In the genomic region with DNA sequence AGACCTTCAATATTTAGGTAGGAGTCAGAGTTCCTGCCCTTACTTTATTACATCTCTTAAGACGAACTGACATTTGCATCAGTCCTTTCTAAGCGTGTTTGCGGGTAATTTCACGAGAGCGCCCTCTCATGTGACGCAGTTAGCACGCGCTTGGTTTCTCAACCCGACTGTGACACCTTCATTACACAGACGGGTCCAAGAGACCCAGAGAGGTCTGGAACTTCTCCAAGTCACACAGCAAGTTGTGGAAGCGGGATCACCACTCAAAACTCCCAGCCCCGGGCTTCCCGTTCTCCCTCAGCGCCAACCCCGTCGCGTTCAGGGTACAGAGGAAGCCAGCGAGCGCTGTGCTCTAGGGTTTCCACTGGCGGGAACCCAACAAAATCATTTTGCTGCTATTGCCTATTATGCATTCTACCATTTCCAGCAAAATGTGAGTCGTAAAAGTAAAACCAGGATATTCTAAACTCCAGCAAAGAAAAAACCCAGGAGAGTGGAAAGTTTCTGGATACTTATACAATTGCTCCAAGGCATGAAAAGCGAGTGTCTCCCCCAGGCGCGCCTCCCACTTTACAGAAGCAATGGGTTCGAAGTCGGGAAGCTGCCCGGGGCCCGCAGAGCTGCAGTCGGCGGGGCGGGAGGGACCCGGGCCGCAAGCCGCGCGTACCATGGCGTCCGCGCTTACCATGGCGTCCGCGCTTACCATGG, we compare ENCODE assay signal across 8 cellular contexts. TPM values are rescaled to one million over a fixed set of nuclear protein-coding genes. Genes with fewer than 3 reads are reported as not detected.
DNase-seq lines count a peak whose midpoint lies in the region; ATAC-seq and TF ChIP-seq lines count a peak whose summit lies in the region.

No MANE protein-coding gene starts in this region.

- H3K9me3 Mint-ChIP-seq in CD8-positive, alpha-beta T cell, result peaks cover 5% of the 10 kb centered on the region
- H3K9me3 Mint-ChIP-seq in natural killer cell, result no peaks in the 10 kb centered on the region

- POLR2A ChIA-PET in CD8-positive, alpha-beta T cell (lab: Charles Lee), result interaction anchor here (1.0 to 1.5 kb wide), 5 partner anchors 12 to 99 kb away, joined by 3 to 5 read pairs (median 4); no protein-coding TSS in a partner anchor
- POLR2A ChIA-PET in OCI-LY7 (lab: Charles Lee), result no interaction called here

- TF ChIP-seq CTCF in CD8-positive, alpha-beta T cell (IDR thresholded peaks at IDR 0.05), result no peak
- 0 out of 2 replicates have a peak, but pooled peaks have one; percentile 44 for TF ChIP-seq CTCF in OCI-LY7 (conservative IDR thresholded peaks at IDR 0.05; ENCODE audit: low read length)
- TF ChIP-seq CTCF in fibroblast of lung (conservative IDR thresholded peaks at IDR 0.05 in 1 of 2, IDR thresholded peaks at IDR 0.05 in 1 of 2; ENCODE audit: low read depth in 1 of 2, low read length in 2 of 2), result peak in 1 of 2 donors; percentile 1
- TF ChIP-seq CTCF in natural killer cell (IDR thresholded peaks at IDR 0.05), result no peak

- no TSS peak for BruUV-seq in OCI-LY7 (replicated peaks; lab: Mats Ljungman, UMichigan)

- H3K4me2 ChIP-seq in OCI-LY7 (ENCODE audit: low read length) (peak overlapping the region; percentile 74), fibroblast of lung (ENCODE audit: extremely low read depth, insufficient read depth, low read length) (peak overlapping the region; percentile 97)

- intact Hi-C loops in CD8-positive, alpha-beta T cell (cut with DNase I, micrococcal nuclease), result loop anchor here (1.0 to 5.0 kb wide), 7 partner anchors 100 to 555 kb away; a partner anchor contains a TSS
- intact Hi-C loops in OCI-LY7 (cut with micrococcal nuclease; ENCODE audit: unreplicated experiment) (loop anchor here (5.0 kb wide), 1 partner anchor 55 kb away; a partner anchor contains a TSS), natural killer cell (cut with micrococcal nuclease) (loop anchor here (1.0 kb wide), 2 partner anchors 100 to 119 kb away; a partner anchor contains a TSS)

- H4K20me1 ChIP-seq in OCI-LY7 (ENCODE audit: insufficient read depth, low read length) (no peaks in the 10 kb centered on the region), fibroblast of lung (ENCODE audit: control insufficient read depth, extremely low read depth, insufficient read depth, low read length) (no peaks in the 10 kb centered on the region)

- no peaks in the 10 kb centered on the region for H3K36me3 ChIP-seq in CD8-positive, alpha-beta T cell (ENCODE audit: insufficient read depth, low read length)
- H3K36me3 ChIP-seq in OCI-LY7 (ENCODE audit: insufficient read depth, low read length), result peaks cover 12% of the 10 kb centered on the region
- H3K36me3 ChIP-seq in fibroblast of lung (ENCODE audit: control insufficient read depth, insufficient read depth, low read length), result peaks cover 3% of the 10 kb centered on the region

- H3K9me2 ChIP-seq in OCI-LY7 (ENCODE audit: insufficient read depth, low read length), result no peaks in the 10 kb centered on the region

- peaks cover 8% of the 10 kb centered on the region; the same call in 1 of the 2 replicates for H3K79me2 ChIP-seq in OCI-LY7 (ENCODE audit: insufficient read depth, low read depth, low read length)
- peaks cover 10% of the 10 kb centered on the region for H3K79me2 ChIP-seq in fibroblast of lung (ENCODE audit: control insufficient read depth, insufficient read depth, low read length)

- peak overlapping the region; percentile 93 for H3K27ac Mint-ChIP-seq in CD8-positive, alpha-beta T cell
- peak overlapping the region; percentile 96 to 97 for H3K27ac Mint-ChIP-seq in natural killer cell

- ATAC-seq in CD8-positive, alpha-beta T cell, result peak; percentile 74
- ATAC-seq in GM19395 (IDR thresholded peaks at IDR 0.05; ENCODE audit: unreplicated experiment) (peak; percentile 71), HG03558 (IDR thresholded peaks at IDR 0.05; ENCODE audit: extremely low read depth, unreplicated experiment) (peak; percentile 45), natural killer cell (peak; percentile 68 to 83 (median 75))

- peak overlapping the region; percentile 96 for H3K27ac ChIP-seq in CD8-positive, alpha-beta T cell (ENCODE audit: low read depth, low read length)
- H3K27ac ChIP-seq in OCI-LY7 (ENCODE audit: low read depth, low read length, poor library complexity, severe bottlenecking) (peak overlapping the region; percentile 45), fibroblast of lung (ENCODE audit: insufficient read depth, low read length) (peak overlapping the region; percentile 90)

- H2AFZ ChIP-seq in OCI-LY7 (ENCODE audit: low read length), result peak overlapping the region; percentile 57
- peak overlapping the region; percentile 68 for H2AFZ ChIP-seq in fibroblast of lung (ENCODE audit: low read length)

- H3K27me3 ChIP-seq in CD8-positive, alpha-beta T cell (ENCODE audit: insufficient read depth, low read length), result no peaks in the 10 kb centered on the region
- H3K27me3 ChIP-seq in fibroblast of lung (ENCODE audit: control insufficient read depth, insufficient read depth, low read length), result no peaks in the 10 kb centered on the region

- peaks cover 35% of the 10 kb centered on the region for H3K4me1 Mint-ChIP-seq in CD8-positive, alpha-beta T cell (ENCODE audit: low read depth)
- H3K4me1 Mint-ChIP-seq in natural killer cell, result peaks cover 17 to 26% of the 10 kb centered on the region in 2 donors

- H3K4me3 ChIP-seq in CD8-positive, alpha-beta T cell (ENCODE audit: low read depth, low read length), result peak overlapping the region; percentile 92
- H3K4me3 ChIP-seq in OCI-LY7 (ENCODE audit: low read depth, low read length, poor library complexity, severe bottlenecking), result peak overlapping the region; percentile 73
- peak overlapping the region; percentile 83 to 93 (median 89) for H3K4me3 ChIP-seq in fibroblast of lung (replicated peaks in 1 of 4; ENCODE audit: control extremely low read depth in 1 of 4, insufficient read depth in 1 of 4, low read depth in 3 of 4, low read length in 4 of 4)

- CTCF ChIA-PET in CD8-positive, alpha-beta T cell (lab: Charles Lee), result interaction anchor here (1.0 to 1.9 kb wide), 5 partner anchors 86 to 128 kb away, joined by 3 to 6 read pairs (median 4); no protein-coding TSS in a partner anchor
- CTCF ChIA-PET in OCI-LY7 (lab: Charles Lee; ENCODE audit: unreplicated experiment), result no interaction called here

- H3K9ac ChIP-seq in fibroblast of lung (ENCODE audit: insufficient read depth, low read length), result peak overlapping the region; percentile 91

- peaks cover 17% of the 10 kb centered on the region for H3K4me1 ChIP-seq in CD8-positive, alpha-beta T cell (ENCODE audit: insufficient read depth, low read length)
- no peaks in the 10 kb centered on the region for H3K4me1 ChIP-seq in OCI-LY7 (ENCODE audit: insufficient read depth, low read length, poor library complexity, severe bottlenecking)
- no peaks in the 10 kb centered on the region for H3K4me1 ChIP-seq in fibroblast of lung (ENCODE audit: control insufficient read depth, extremely low read depth, insufficient read depth, low read length)

- H3K9me3 ChIP-seq in CD8-positive, alpha-beta T cell (ENCODE audit: low read length), result no peaks in the 10 kb centered on the region
- H3K9me3 ChIP-seq in OCI-LY7 (ENCODE audit: low read length) (no peaks in the 10 kb centered on the region), fibroblast of lung (ENCODE audit: control insufficient read depth, insufficient read depth, low read depth, low read length) (no peaks in the 10 kb centered on the region)

- H3K4me3 Mint-ChIP-seq in CD8-positive, alpha-beta T cell, result peak overlapping the region; percentile 84
- peak overlapping the region; percentile 95 for H3K4me3 Mint-ChIP-seq in natural killer cell

- H3K27me3 Mint-ChIP-seq in CD8-positive, alpha-beta T cell (ENCODE audit: low read depth), result no peaks in the 10 kb centered on the region
- H3K27me3 Mint-ChIP-seq in natural killer cell (ENCODE audit: low read depth in 2 of 2), result no peaks in the 10 kb centered on the region

- peaks cover 22% of the 10 kb centered on the region for H3K36me3 Mint-ChIP-seq in CD8-positive, alpha-beta T cell
- no peaks in the 10 kb centered on the region for H3K36me3 Mint-ChIP-seq in natural killer cell

- peak; percentile 49 to 84 (median 73) for DNase-seq in CD8-positive, alpha-beta T cell
- peak; percentile 68 for DNase-seq in OCI-LY7 (ENCODE audit: low spot score)
- peak; percentile 79 to 82 for DNase-seq in activated T-cell treated with anti-CD3 and anti-CD28 coated beads, Interleukin-2, amount 50 U/mL, for 48 hours
- DNase-seq in fibroblast of lung (ENCODE audit: low read depth in 2 of 2), result peak; percentile 76 to 96
- peak; percentile 75 for DNase-seq in natural killer cell
- DNase-seq in stimulated activated naive CD4-positive, alpha-beta T cell (lab: John Stamatoyannopoulos, UW), result peak; percentile 50 to 83 (median 66)

RNA-seq across cellular contexts. Expression of a gene that starts 0.6 kb away (rescaled TPM):
- 10 to 100 TPM; 32.2 to 39.7 TPM for total RNA-seq in CD8-positive, alpha-beta T cell
- total RNA-seq in OCI-LY7 (2014; rRNA removed; shearing (Covaris generic)), result 30.5 and 40.1 TPM in 2 replicates
- 44.0 and 47.0 TPM in 2 replicates for total RNA-seq in OCI-LY7 (2022)
- 17.7 and 23.3 TPM in 2 replicates for total RNA-seq in fibroblast of lung
- 8.2 and 13.5 TPM in 2 replicates for polyA plus RNA-seq in fibroblast of lung
- polyA plus RNA-seq in fibroblast of lung (2012), result 8.2 and 17.5 TPM in 2 replicates
- polyA minus RNA-seq in fibroblast of lung (ENCODE audit: low replicate concordance), result 4.4 and 16.6 TPM in 2 replicates
- 10 to 100 TPM; 36.3 to 51.5 (median 39.8) TPM for total RNA-seq in natural killer cell

RNA-seq across cellular contexts. Expression of a gene that starts 54.4 kb away (rescaled TPM):
- total RNA-seq in CD8-positive, alpha-beta T cell, result 1 to 10 TPM; 2.9 to 3.0 TPM
- 86.2 and 90.7 TPM in 2 replicates for total RNA-seq in OCI-LY7 (2014; rRNA removed; shearing (Covaris generic))
- 196 and 210 TPM in 2 replicates for total RNA-seq in OCI-LY7 (2022)
- 12.1 and 16.8 TPM in 2 replicates for total RNA-seq in fibroblast of lung
- polyA plus RNA-seq in fibroblast of lung, result 45.4 and 152 TPM in 2 replicates
- polyA plus RNA-seq in fibroblast of lung (2012), result 34.9 and 126 TPM in 2 replicates
- 64.8 and 292 TPM in 2 replicates for polyA minus RNA-seq in fibroblast of lung (ENCODE audit: low replicate concordance)
- 10 to 100 TPM in 1 of 3 donors, 1 to 10 TPM in 2; 5.8 to 13.6 (median 7.8) TPM for total RNA-seq in natural killer cell

Comparison
In these comparisons a context has a peak if more than half of its experiments do, and no peak if none do; other contexts are left out.
1. Peak in every context shown above with its lines: DNase-seq, ATAC-seq, H3K4me3 ChIP-seq and H3K27ac ChIP-seq.
2. H3K27ac ChIP-seq: peak in every context shown above with its lines; median percentile 96 in CD8-positive, alpha-beta T cell; 90 in fibroblast of lung; 45 in OCI-LY7.